Comparison of ENCODE assay signal across 6 cellular contexts in genomic region chr17:4708436-4708835, GRCh38.
DNase-seq lines count a peak whose midpoint lies in the region; ATAC-seq and TF ChIP-seq lines count a peak whose summit lies in the region.

No MANE protein-coding gene starts in this region.

- peak overlapping the region; percentile 93 for H3K27ac ChIP-seq in RWPE1

- POLR2A ChIA-PET in RWPE1 (lab: Yijun Ruan, JAX; ENCODE audit: low non-redundant PET): no interaction called here

- intact Hi-C loops in head of caudate nucleus (cut with DNase I): no loop called here

- ATAC-seq in GM21786 (IDR thresholded peaks at IDR 0.05; ENCODE audit: unreplicated experiment): no peak
- no peak for ATAC-seq in GM21360 (IDR thresholded peaks at IDR 0.05; ENCODE audit: unreplicated experiment)

- DNase-seq in ELR (ENCODE audit: low read depth): peak; percentile 30
- DNase-seq in RWPE1 (ENCODE audit: low spot score): no peak
- peak in 31 of 42 donors; percentile 24 to 82 (median 53) for DNase-seq in head of caudate nucleus
- no peak for DNase-seq in HPDE6-E6E7 (ENCODE audit: extremely low spot score)

- CTCF ChIA-PET in RWPE1 (lab: Yijun Ruan, JAX): interaction anchor here (2.7 kb wide), 1 partner anchor 81 kb away, joined by 19 read pairs; no protein-coding TSS in a partner anchor

- no peak for TF ChIP-seq CTCF in RWPE1 (conservative IDR thresholded peaks at IDR 0.05; ENCODE audit: low read depth)

Comparison
In these comparisons a context has a peak if more than half of its experiments do, and no peak if none do; other contexts are left out.
1. DNase-seq: peak in ELR (single experiment) and head of caudate nucleus (31 of 42); none in RWPE1 (single experiment) and HPDE6-E6E7 (single experiment).